1 cellular context compared by ENCODE assay signal in genomic region chr10:125034671-125035070, GRCh38.
TF ChIP-seq lines count a peak whose summit lies in the region.

No MANE protein-coding gene starts in this region.

TF ChIP-seq in endothelial cell of umbilical vein, 7 proteins besides CTCF, POLR2A, EP300 and RAD21:
- TF ChIP-seq FOS (IDR thresholded peaks at IDR 0.05; ENCODE audit: borderline replicate concordance, insufficient read depth, low read length) (no peak), POLR2AphosphoS5 (IDR thresholded peaks at IDR 0.05; ENCODE audit: insufficient read depth, low read depth, low read length) (no peak), MAX (IDR thresholded peaks at IDR 0.05; ENCODE audit: insufficient read depth, insufficient read length) (no peak)
